In genomic region chr9:127796899-127797370, GRCh38 we compare ENCODE assay signal across 11 cellular contexts. TPM values are rescaled to one million over a fixed set of nuclear protein-coding genes. Genes with fewer than 3 reads are reported as not detected.
DNase-seq lines count a peak whose midpoint lies in the region; ATAC-seq and TF ChIP-seq lines count a peak whose summit lies in the region.
"Had no signal": no experiment of that assay in that cellular context is flagged by ENCODE, and none has a peak within 500 bp of the region (broad histone marks: within the 10 kb centered on the region; RNA-seq: fewer than 3 reads in every experiment).

No MANE protein-coding gene starts in this region.

- intact Hi-C loops in natural killer cell (cut with micrococcal nuclease) = no loop called here

- no peak overlapping the region for H2AFZ ChIP-seq in hepatocyte
- H2AFZ ChIP-seq: parathyroid adenoma had no signal

- no peaks in the 10 kb centered on the region for H3K9me3 ChIP-seq in hepatocyte (ENCODE audit: low read depth)
- H3K9me3 ChIP-seq: SJSA1 had no signal

- peaks cover 21% of the 10 kb centered on the region for H3K4me1 ChIP-seq in hepatocyte (ENCODE audit: insufficient read depth)
- H3K4me1 ChIP-seq: parathyroid adenoma had no signal

- H3K4me2 ChIP-seq in hepatocyte = no peak overlapping the region

- H3K9me2 ChIP-seq in hepatocyte (replicated peaks; ENCODE audit: insufficient read depth) = no peaks in the 10 kb centered on the region

- TF ChIP-seq CTCF in natural killer cell (IDR thresholded peaks at IDR 0.05) (no peak), hepatocyte (IDR thresholded peaks at IDR 0.05; ENCODE audit: poor library complexity) (no peak)

- no peaks in the 10 kb centered on the region for H3K9me3 Mint-ChIP-seq in activated naive CD4-positive, alpha-beta T cell treated with anti-CD3 and anti-CD28 coated beads, Interleukin-2, amount 50 U/mL, for 72 hours
- no peaks in the 10 kb centered on the region for H3K9me3 Mint-ChIP-seq in natural killer cell

- no peak overlapping the region for H3K4me3 ChIP-seq in hepatocyte
- H3K4me3 ChIP-seq: SJSA1 had no signal

- peak; percentile 23 to 25 for ATAC-seq in activated naive CD4-positive, alpha-beta T cell treated with anti-CD3 and anti-CD28 coated beads, Interleukin-2, amount 50 U/mL, for 72 hours
- ATAC-seq in natural killer cell = peak in 2 of 3 donors; percentile 54

- in situ Hi-C loops in KBM-7 (cut with MboI; ENCODE audit: low pct_unique_long_range_greater_than_20kb, low sequenced_read_pairs) = no loop called here

- no peaks in the 10 kb centered on the region for H3K36me3 ChIP-seq in hepatocyte (replicated peaks; ENCODE audit: insufficient read depth, low read depth)

- no peaks in the 10 kb centered on the region for H3K27me3 Mint-ChIP-seq in natural killer cell (ENCODE audit: low read depth in 2 of 2)

- no peaks in the 10 kb centered on the region for H4K20me1 ChIP-seq in hepatocyte (ENCODE audit: insufficient read depth, poor library complexity, severe bottlenecking)

- WGBS in hepatocyte (ENCODE audit: low lambda C conversion rate, missing lambda C conversion rate) = 53% methylated on average over 11 of the region's 11 CpGs

- peak overlapping the region; percentile 81 for H3K4me3 Mint-ChIP-seq in natural killer cell

- H3K27me3 ChIP-seq in hepatocyte = no peaks in the 10 kb centered on the region
- H3K27me3 ChIP-seq: SJSA1 had no signal

- H3K27ac ChIP-seq in hepatocyte = no peak overlapping the region
- H3K27ac ChIP-seq: parathyroid adenoma, SJSA1 had no signal

- DNase-seq in DMS79 treated with DMSO at 0.1 percent for 48 hours (lab: John Stamatoyannopoulos, UW) (peak; percentile 63), KBM-7 (peak; percentile 94), natural killer cell (no peak), COLO829 (ENCODE audit: low spot score) (no peak), NCI-H446 (lab: John Stamatoyannopoulos, UW) (no peak), hepatocyte (ENCODE audit: low spot score) (no peak)
- no peak for DNase-seq in activated naive CD4-positive, alpha-beta T cell treated with anti-CD3 and anti-CD28 coated beads, Interleukin-2, amount 50 U/mL, for 72 hours (ENCODE audit: low spot score in 2 of 2)
- no peak for DNase-seq in stimulated activated CD4-positive, alpha-beta T cell treated with anti-CD3 and anti-CD28 coated beads, Interleukin-1b, Interleukin-23, amount 100 ng/mL, for 48 hours
- DNase-seq: foreskin melanocyte had no signal

- no peaks in the 10 kb centered on the region for H3K36me3 Mint-ChIP-seq in activated naive CD4-positive, alpha-beta T cell treated with anti-CD3 and anti-CD28 coated beads, Interleukin-2, amount 50 U/mL, for 72 hours
- no peaks in the 10 kb centered on the region for H3K36me3 Mint-ChIP-seq in natural killer cell

- H3K27ac Mint-ChIP-seq in activated naive CD4-positive, alpha-beta T cell treated with anti-CD3 and anti-CD28 coated beads, Interleukin-2, amount 50 U/mL, for 72 hours = peak overlapping the region; percentile 55 to 91
- H3K27ac Mint-ChIP-seq in natural killer cell = peak overlapping the region; percentile 82 to 86

- H3K79me2 ChIP-seq in hepatocyte = no peaks in the 10 kb centered on the region
- H3K79me2 ChIP-seq: parathyroid adenoma had no signal

- peaks cover 22 to 27% of the 10 kb centered on the region in 2 donors for H3K4me1 Mint-ChIP-seq in natural killer cell

RNA-seq across cellular contexts. Expression of gene FPGS, which starts 5.7 kb away (rescaled TPM):
- total RNA-seq in activated naive CD4-positive, alpha-beta T cell treated with anti-CD3 and anti-CD28 coated beads, Interleukin-2, amount 50 U/mL, for 72 hours = 10 to 100 TPM; 64.8 to 73.8 TPM
- 100 to 1,000 TPM in 2 of 3 donors, 10 to 100 TPM in 1; 99.1 to 108 (median 107) TPM for total RNA-seq in natural killer cell
- 27.4 and 30.9 TPM in 2 replicates for total RNA-seq in hepatocyte
- polyA plus RNA-seq in hepatocyte = 48.5 and 52.2 TPM in 2 replicates

RNA-seq across cellular contexts. Expression of gene CDK9, which starts 11.1 kb away (rescaled TPM):
- total RNA-seq in activated naive CD4-positive, alpha-beta T cell treated with anti-CD3 and anti-CD28 coated beads, Interleukin-2, amount 50 U/mL, for 72 hours = 10 to 100 TPM; 74.8 to 89.3 TPM
- 100 to 1,000 TPM; 181 to 207 (median 188) TPM for total RNA-seq in natural killer cell
- total RNA-seq in hepatocyte = 53.5 and 84.6 TPM in 2 replicates
- polyA plus RNA-seq in hepatocyte = 91.4 and 92.3 TPM in 2 replicates

RNA-seq across cellular contexts. Expression of gene SH2D3C, which starts 18.5 kb away (rescaled TPM):
- 10 to 100 TPM; 39.3 to 39.5 TPM for total RNA-seq in activated naive CD4-positive, alpha-beta T cell treated with anti-CD3 and anti-CD28 coated beads, Interleukin-2, amount 50 U/mL, for 72 hours
- total RNA-seq in natural killer cell (10 to 100 TPM; 42.8 to 86.8 (median 56.6) TPM), hepatocyte (0.23 and 0.96 TPM in 2 replicates)
- polyA plus RNA-seq in hepatocyte = 0.89 and 2.2 TPM in 2 replicates
- total RNA-seq: SJSA1 had no signal

RNA-seq across cellular contexts. Expression of gene ENG, which starts 57.5 kb away (rescaled TPM):
- total RNA-seq in activated naive CD4-positive, alpha-beta T cell treated with anti-CD3 and anti-CD28 coated beads, Interleukin-2, amount 50 U/mL, for 72 hours = 10 to 100 TPM; 12.9 to 24.1 TPM
- total RNA-seq in natural killer cell = 10 to 100 TPM in 2 of 3 donors, 1 to 10 TPM in 1; 8.5 to 13.6 (median 12.3) TPM
- total RNA-seq in hepatocyte = 3.2 and 6.8 TPM in 2 replicates
- polyA plus RNA-seq in hepatocyte = 19.4 and 21.2 TPM in 2 replicates

Comparison
In these comparisons a context has a peak if more than half of its experiments do, and no peak if none do; other contexts are left out.
1. DNase-seq: peak in DMS79 treated with DMSO at 0.1 percent for 48 hours (single experiment) and KBM-7 (single experiment); none in activated naive CD4-positive, alpha-beta T cell treated with anti-CD3 and anti-CD28 coated beads, Interleukin-2, amount 50 U/mL, for 72 hours (0 of 2), natural killer cell (single experiment), COLO829 (single experiment), stimulated activated CD4-positive, alpha-beta T cell treated with anti-CD3 and anti-CD28 coated beads, Interleukin-1b, Interleukin-23, amount 100 ng/mL, for 48 hours (single experiment), NCI-H446 (0 of 2) and hepatocyte (single experiment).
2. RNA of gene SH2D3C, which starts 18.5 kb away (total RNA-seq): 42.8 to 86.8 TPM in natural killer cell and 39.3 to 39.5 TPM in activated naive CD4-positive, alpha-beta T cell treated with anti-CD3 and anti-CD28 coated beads, Interleukin-2, amount 50 U/mL, for 72 hours; 0.23 to 0.96 TPM in hepatocyte; every median in the first group is over 10 times any median in the second.